In genomic region chr11:134202661-134203060, GRCh38 we compare ENCODE assay signal across 22 cellular contexts.
"Had no signal": no experiment of that assay in that cellular context is flagged by ENCODE, and none has a peak within 500 bp of the region (broad histone marks: within the 10 kb centered on the region; RNA-seq: fewer than 3 reads in every experiment).

No MANE protein-coding gene starts in this region.

- H3K27me3 ChIP-seq: left lung, ovary, right atrium auricular region, right lobe of liver, suprapubic skin, tibial artery, uterus had no signal

- H3K9me3 ChIP-seq: left lung, lower lobe of right lung, ovary, right atrium auricular region, right lobe of liver, suprapubic skin, thoracic aorta, tibial artery, uterus had no signal

- ATAC-seq: left colon; left lung; lower lobe of right lung; naive thymus-derived CD4-positive, alpha-beta T cell; natural killer cell treated with Interleukin-12 subunit alpha and Interleukin-12 subunit beta and Interleukin-15 and Interleukin-18, amount 100 ng/mL, for 72 hours; right lobe of liver; stimulated activated effector memory CD8-positive, alpha-beta T cell treated with anti-CD3 and anti-CD28 coated beads, Interleukin-12 subunit alpha, Interleukin-12 subunit beta, amount 100 ng/mL, for 72 hours had no signal

- FAIRE-seq: islet of Langerhans, kidney had no signal

- H3K27ac ChIP-seq: left lung, lower lobe of right lung, ovary, right atrium auricular region, right lobe of liver, skin epidermis, suprapubic skin, thoracic aorta, tibial artery, uterus had no signal

- DNase-seq: hypothalamus; immature natural killer cell; kidney; left colon; left lung; lower lobe of right lung; mammary epithelial cell; mesenchymal stem cell; naive thymus-derived CD4-positive, alpha-beta T cell; ovary; right lobe of liver; stimulated activated CD4-positive, alpha-beta T cell treated with anti-CD3 and anti-CD28 coated beads, Interleukin-4, amount 100 ng/mL, for 24 hours; stimulated activated naive CD4-positive, alpha-beta T cell; tibial artery; uterus had no signal

- H3K4me1 ChIP-seq: left lung, lower lobe of right lung, right atrium auricular region, right lobe of liver, tibial artery, uterus had no signal

- H3K36me3 ChIP-seq: ovary, uterus had no signal

- H3K4me3 ChIP-seq: left lung, lower lobe of right lung, ovary, right atrium auricular region, right lobe of liver, skin epidermis, suprapubic skin, thoracic aorta, tibial artery, uterus had no signal
